2 cellular contexts compared by ENCODE assay signal in genomic region chr7:121342631-121343030, GRCh38.
TF ChIP-seq lines count a peak whose summit lies in the region.

No MANE protein-coding gene starts in this region.

TF ChIP-seq in liver, 16 proteins besides CTCF, POLR2A, EP300 and RAD21:
- TF ChIP-seq YY1 (IDR thresholded peaks at IDR 0.05) (peak; percentile 35), HNF4G (IDR thresholded peaks at IDR 0.05) (peak; percentile 57), MAX (IDR thresholded peaks at IDR 0.05) (peak; percentile 20), REST (IDR thresholded peaks at IDR 0.05) (peak; percentile 50), RXRA (IDR thresholded peaks at IDR 0.05) (peak; percentile 21 to 40), HNF4A (conservative IDR thresholded peaks at IDR 0.05) (peak; percentile 88 to 89), ZBTB33 (IDR thresholded peaks at IDR 0.05) (no peak), NR2F2 (IDR thresholded peaks at IDR 0.05) (no peak), SP1 (IDR thresholded peaks at IDR 0.05) (peak; percentile 81)

TF ChIP-seq in HepG2, 621 proteins besides CTCF, POLR2A, EP300 and RAD21:
- TF ChIP-seq IKZF1 (IDR thresholded peaks at IDR 0.05) = no peak
- TF ChIP-seq SMAD3 (CRISPR knock-in tag; IDR thresholded peaks at IDR 0.05) = no peak
- no peak for TF ChIP-seq ARID5B (CRISPR knock-in tag; IDR thresholded peaks at IDR 0.05)
- TF ChIP-seq TRIM24 (CRISPR knock-in tag; IDR thresholded peaks at IDR 0.05) = no peak
TF ChIP-seq in HepG2: peak in this region for 0.
